8 cellular contexts compared by ENCODE assay signal in genomic region chr1:150621497-150622113, GRCh38. TPM values are rescaled to one million over a fixed set of nuclear protein-coding genes. Genes with fewer than 3 reads are reported as not detected.
DNase-seq lines count a peak whose midpoint lies in the region; ATAC-seq, FAIRE-seq and TF ChIP-seq lines count a peak whose summit lies in the region.

No MANE protein-coding gene starts in this region.

- no TSS peak for BruUV-seq in K562 (replicated peaks; lab: Mats Ljungman, UMichigan)

- H3K9me3 ChIP-seq in BE2C = no peaks in the 10 kb centered on the region
- no peaks in the 10 kb centered on the region for H3K9me3 ChIP-seq in K562 (replicated peaks; ENCODE audit: control insufficient read depth, insufficient read depth, low read depth, low read length)

- peaks cover 71% of the 10 kb centered on the region for H3K36me3 ChIP-seq in BE2C
- H3K36me3 ChIP-seq in H7 (replicated peaks; ENCODE audit: control insufficient read depth, insufficient read depth, low read length) = peaks cover 51% of the 10 kb centered on the region
- peaks cover 85% of the 10 kb centered on the region for H3K36me3 ChIP-seq in K562 (ENCODE audit: control insufficient read depth, insufficient read depth, low read length)
- H3K36me3 ChIP-seq in kidney epithelial cell (ENCODE audit: control insufficient read depth, insufficient read depth, low read length) = no peaks in the 10 kb centered on the region

- no peak for FAIRE-seq in K562 (lab: Jason Lieb, UNC)

- peak; percentile 75 for TF ChIP-seq CTCF in BE2C (IDR thresholded peaks at IDR 0.05; ENCODE audit: low read depth, low read length)
- peak; percentile 52 to 74 (median 71) for TF ChIP-seq CTCF in K562 (IDR thresholded peaks at IDR 0.05 in 2 of 3, conservative IDR thresholded peaks at IDR 0.05 in 1 of 3; ENCODE audit: insufficient read depth in 2 of 3, low read depth in 1 of 3, low read length in 3 of 3)
- TF ChIP-seq CTCF in kidney epithelial cell (IDR thresholded peaks at IDR 0.05; ENCODE audit: insufficient read depth, low read length, poor library complexity, severe bottlenecking) = peak; percentile 58

- no peaks in the 10 kb centered on the region for H3K9me1 ChIP-seq in K562 (ENCODE audit: control insufficient read depth, insufficient read depth, low read length)

- in situ Hi-C loops in K562 (cut with MboI) = no loop called here

- H3K4me1 ChIP-seq in BE2C (peaks cover 4% of the 10 kb centered on the region), K562 (replicated peaks in 1 of 2; ENCODE audit: control insufficient read depth in 2 of 2, insufficient read depth in 2 of 2, low read length in 2 of 2) (peaks cover 30 to 44% of the 10 kb centered on the region in 2 experiments)

- H3K27ac ChIP-seq in K562 (ENCODE audit: extremely low read depth, low read depth, low read length) = peak overlapping the region; percentile 59

- CTCF ChIA-PET in K562 (lab: Yijun Ruan, JAX; ENCODE audit: low intra/inter-chr PET ratio) = interaction anchor here (0.7 to 1.5 kb wide), 4 partner anchors 58 to 549 kb away, joined by 3 to 6 read pairs (median 3); no protein-coding TSS in a partner anchor

- H2AFZ ChIP-seq in K562 (ENCODE audit: low read depth, low read length) = no peak overlapping the region

- H3K27me3 ChIP-seq in BE2C (no peaks in the 10 kb centered on the region), H7 (ENCODE audit: control insufficient read depth, insufficient read depth, low read length) (no peaks in the 10 kb centered on the region), K562 (ENCODE audit: control insufficient read depth in 2 of 2, insufficient read depth in 2 of 2, low read length in 2 of 2) (no peaks in the 10 kb centered on the region), kidney epithelial cell (ENCODE audit: control insufficient read depth, insufficient read depth, low read length) (no peaks in the 10 kb centered on the region)

- H3K79me2 ChIP-seq in K562 (ENCODE audit: control insufficient read depth, insufficient read depth, low read length) = peaks cover 33% of the 10 kb centered on the region

- DNase-seq in BE2C (peak; percentile 48), H7 (peak; percentile 67), SW480 (ENCODE audit: low spot score) (peak; percentile 23), K562 (ENCODE audit: extremely low read depth in 1 of 4, low spot score in 3 of 4) (peak in 3 of 4 experiments; percentile 26 to 54 (median 31)), kidney epithelial cell (ENCODE audit: low read depth) (no peak), NCI-H1930 (lab: John Stamatoyannopoulos, UW) (no peak)
- peak in 2 of 3 donors; percentile 18 to 33 for DNase-seq in stimulated activated CD4-positive, alpha-beta T cell treated with anti-CD3 and anti-CD28 coated beads, TNF-alpha, amount 100 ng/mL, for 1 hour (ENCODE audit: low read depth in 3 of 3, low spot score in 1 of 3)

- ATAC-seq in K562 = no peak
- ATAC-seq in GM18519 (IDR thresholded peaks at IDR 0.05; ENCODE audit: low FRiP score, unreplicated experiment) = no peak

- no peaks in the 10 kb centered on the region for H4K20me1 ChIP-seq in K562 (replicated peaks; ENCODE audit: control insufficient read depth, insufficient read depth, low read length)

- POLR2A ChIA-PET in K562 (lab: Yijun Ruan, JAX) = interaction anchor here (0.7 to 1.1 kb wide), 4 partner anchors 19 to 49 kb away, joined by 3 to 4 read pairs (median 3); partner anchors contain the start of gene MCL1

- H3K4me2 ChIP-seq in K562 (ENCODE audit: insufficient read depth, low read length) = no peak overlapping the region

- WGBS in K562 (ENCODE audit: insufficient coverage, low coverage, missing lambda C conversion rate) = 89% methylated on average over 3 of the region's 5 CpGs

- 0 out of 4 replicates have a peak overlapping the region, but pooled peaks of 1 of the 2 experiments have one; percentile 23 for H3K9ac ChIP-seq in K562 (ENCODE audit: insufficient read depth in 1 of 2, low read depth in 2 of 2, low read length in 2 of 2)

- TF ChIP-seq EP300 in K562 (IDR thresholded peaks at IDR 0.05; ENCODE audit: low read length) = no peak

- 0 out of 2 replicates have a peak, but pooled peaks have one; percentile 28 for TF ChIP-seq POLR2A in K562 (conservative IDR thresholded peaks at IDR 0.05)

- H3K4me3 ChIP-seq in BE2C (ENCODE audit: low read depth, low read length) (no peak overlapping the region), H7 (ENCODE audit: insufficient read depth, low read depth, low read length) (no peak overlapping the region), K562 (no peak overlapping the region), kidney epithelial cell (ENCODE audit: low read depth, low read length) (no peak overlapping the region)

- intact Hi-C loops in K562 (cut with micrococcal nuclease) = loop anchor here (1.0 to 10.0 kb wide), 4 partner anchors 60 to 303 kb away; partner anchors contain the start of genes SETDB1 and TARS2

- TF ChIP-seq RAD21 in K562 (CRISPR knock-in tag; conservative IDR thresholded peaks at IDR 0.05 in 1 of 2, IDR thresholded peaks at IDR 0.05 in 1 of 2) = peak; percentile 41 to 58

TF ChIP-seq in K562, 482 proteins besides CTCF, POLR2A, EP300 and RAD21 (continues in another document):
- TF ChIP-seq SMC3 (conservative IDR thresholded peaks at IDR 0.05; ENCODE audit: insufficient read depth, low read depth, low read length) (peak; percentile 27; the same call in 1 of the 2 replicates), NFXL1 (CRISPR knock-in tag; IDR thresholded peaks at IDR 0.05) (no peak)

RNA-seq across cellular contexts. Expression of gene ENSA, which starts 7.8 kb away (rescaled TPM):
- 298 TPM for polyA plus RNA-seq in BE2C (2012; ENCODE audit: insufficient read depth, insufficient read length, low read depth)
- total RNA-seq in H7 (2014; rRNA removed; shearing (Covaris generic)) = 373 and 448 TPM in 2 replicates
- total RNA-seq in K562 (2011; cell fraction: chromatin; rRNA removed; ENCODE audit: low replicate concordance) = 86.7 and 153 TPM in 2 replicates
- total RNA-seq in K562 (2011; cell fraction: nucleolus; rRNA removed) = 54.7 and 57.9 TPM in 2 replicates
- total RNA-seq in K562 (2011; cell fraction: nucleoplasm; rRNA removed) = 124 and 201 TPM in 2 replicates
- total RNA-seq in K562 (2014; rRNA removed) (147 and 163 TPM in 2 replicates), K562 (2014; rRNA removed; fragmentation: Illumina TruSeq; extraction: Trizol) (196 and 198 TPM in 2 replicates), K562 (2015; rRNA removed; fragmentation: Illumina TruSeq; extraction: Trizol) (183 and 188 TPM in 2 replicates), K562 (2021) (203 and 219 TPM in 2 replicates), kidney epithelial cell (80.9 and 178 TPM in 2 replicates)
- polyA plus RNA-seq in K562 (2011; rRNA removed) (133 and 156 TPM in 2 replicates), K562 (2014; fragmentation: Illumina TruSeq; extraction: Trizol) (565 and 605 TPM in 2 replicates), K562 (2014; fragmentation: Nextera tagmentation; extraction: Ambion mirVana) (10 to 100 TPM; 68.1 to 93.9 TPM), K562 (2014; rRNA removed) (197 and 354 TPM in 2 replicates)
- polyA plus RNA-seq in K562 (2011; cell fraction: cytosol; rRNA removed) = 116 and 118 TPM in 2 replicates
- polyA plus RNA-seq in K562 (2011; cell fraction: nucleus; rRNA removed) = 47.5 and 50.4 TPM in 2 replicates
- polyA plus RNA-seq in K562 (2012) = 174 and 197 TPM in 2 replicates
- 60.6 and 80.0 TPM in 2 replicates for polyA minus RNA-seq in K562 (2011; rRNA and poly(A)+ RNA removed)
- polyA minus RNA-seq in K562 (2011; cell fraction: cytosol; rRNA and poly(A)+ RNA removed) = 32.9 and 35.0 TPM in 2 replicates
- 22.9 and 51.1 TPM in 2 replicates for polyA minus RNA-seq in K562 (2011; cell fraction: nucleus; rRNA and poly(A)+ RNA removed)

RNA-seq across cellular contexts. Expression of gene MCL1, which starts 42.2 kb away (rescaled TPM):
- 88.9 TPM for polyA plus RNA-seq in BE2C (2012; ENCODE audit: insufficient read depth, insufficient read length, low read depth)
- 165 and 234 TPM in 2 replicates for total RNA-seq in H7 (2014; rRNA removed; shearing (Covaris generic))
- total RNA-seq in K562 (2011; cell fraction: chromatin; rRNA removed; ENCODE audit: low replicate concordance) = 200 and 281 TPM in 2 replicates
- 147 and 148 TPM in 2 replicates for total RNA-seq in K562 (2011; cell fraction: nucleolus; rRNA removed)
- total RNA-seq in K562 (2011; cell fraction: nucleoplasm; rRNA removed) = 206 and 295 TPM in 2 replicates
- total RNA-seq in K562 (2014; rRNA removed) (129 and 138 TPM in 2 replicates), K562 (2014; rRNA removed; fragmentation: Illumina TruSeq; extraction: Trizol) (153 and 184 TPM in 2 replicates), K562 (2015; rRNA removed; fragmentation: Illumina TruSeq; extraction: Trizol) (109 and 120 TPM in 2 replicates), K562 (2021) (200 and 224 TPM in 2 replicates), kidney epithelial cell (206 and 222 TPM in 2 replicates)
- polyA plus RNA-seq in K562 (2011; rRNA removed) (144 and 222 TPM in 2 replicates), K562 (2014; fragmentation: Illumina TruSeq; extraction: Trizol) (147 and 158 TPM in 2 replicates), K562 (2014; fragmentation: Nextera tagmentation; extraction: Ambion mirVana) (10 to 100 TPM; 27.1 to 31.0 TPM), K562 (2014; rRNA removed) (131 and 143 TPM in 2 replicates)
- 86.7 and 94.2 TPM in 2 replicates for polyA plus RNA-seq in K562 (2011; cell fraction: cytosol; rRNA removed)
- polyA plus RNA-seq in K562 (2011; cell fraction: nucleus; rRNA removed) = 179 and 244 TPM in 2 replicates
- 139 and 140 TPM in 2 replicates for polyA plus RNA-seq in K562 (2012)
- 221 and 238 TPM in 2 replicates for polyA minus RNA-seq in K562 (2011; rRNA and poly(A)+ RNA removed)
- polyA minus RNA-seq in K562 (2011; cell fraction: cytosol; rRNA and poly(A)+ RNA removed) = 104 and 109 TPM in 2 replicates
- 141 and 172 TPM in 2 replicates for polyA minus RNA-seq in K562 (2011; cell fraction: nucleus; rRNA and poly(A)+ RNA removed)

Comparison
In these comparisons a context has a peak if more than half of its experiments do, and no peak if none do; other contexts are left out.
1. DNase-seq: peak in BE2C (single experiment), H7 (single experiment), SW480 (single experiment), K562 (3 of 4) and stimulated activated CD4-positive, alpha-beta T cell treated with anti-CD3 and anti-CD28 coated beads, TNF-alpha, amount 100 ng/mL, for 1 hour (2 of 3); none in kidney epithelial cell (single experiment) and NCI-H1930 (0 of 2).
2. Peak in every context shown above with its lines, with median percentiles within 50 percentile points of each other: CTCF ChIP-seq.